ENCODE assay signal across 1 cellular context in the genomic region with DNA sequence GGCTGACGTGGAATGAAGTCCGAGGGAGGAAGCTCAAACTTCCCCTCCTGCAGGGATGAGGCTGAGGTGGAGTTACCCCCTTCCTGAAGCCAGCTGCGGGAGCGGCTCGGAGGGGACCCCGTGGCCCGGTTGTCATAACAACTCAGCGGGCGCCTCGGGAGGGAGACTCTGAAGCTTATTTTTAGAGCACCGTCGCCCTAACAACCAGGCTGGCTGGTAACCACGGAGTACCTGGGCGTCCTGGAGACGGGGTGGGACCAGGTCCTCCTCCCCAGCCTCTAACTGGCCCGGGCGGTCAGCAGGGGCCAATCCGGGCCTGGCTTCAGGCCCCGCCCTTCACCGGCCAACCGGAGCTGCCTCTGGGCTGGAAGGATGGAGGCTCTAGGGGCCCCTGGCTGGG.
TF ChIP-seq lines count a peak whose summit lies in the region.

No MANE protein-coding gene starts in this region.

TF ChIP-seq in HepG2, 621 proteins besides CTCF, POLR2A, EP300 and RAD21:
- no peak for TF ChIP-seq ZNF101 (CRISPR knock-in tag; IDR thresholded peaks at IDR 0.05; ENCODE audit: borderline replicate concordance, low read depth)
- TF ChIP-seq TAF1 (CRISPR knock-in tag; IDR thresholded peaks at IDR 0.05), result no peak
- TF ChIP-seq SRF (IDR thresholded peaks at IDR 0.05; ENCODE audit: low read depth, low read length), result no peak
- TF ChIP-seq CBX2 (IDR thresholded peaks at IDR 0.05; ENCODE audit: low read depth, low read length), result no peak
- no peak for TF ChIP-seq CBX2 (CRISPR knock-in tag; IDR thresholded peaks at IDR 0.05; ENCODE audit: low read depth)
- no peak for TF ChIP-seq TBL1XR1 (IDR thresholded peaks at IDR 0.05; ENCODE audit: borderline replicate concordance, low read length, partially characterized antibody)
- TF ChIP-seq, protein P1, sequence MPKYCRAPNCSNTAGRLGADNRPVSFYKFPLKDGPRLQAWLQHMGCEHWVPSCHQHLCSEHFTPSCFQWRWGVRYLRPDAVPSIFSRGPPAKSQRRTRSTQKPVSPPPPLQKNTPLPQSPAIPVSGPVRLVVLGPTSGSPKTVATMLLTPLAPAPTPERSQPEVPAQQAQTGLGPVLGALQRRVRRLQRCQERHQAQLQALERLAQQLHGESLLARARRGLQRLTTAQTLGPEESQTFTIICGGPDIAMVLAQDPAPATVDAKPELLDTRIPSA (CRISPR knock-in tag; IDR thresholded peaks at IDR 0.05; ENCODE audit: borderline replicate concordance), result no peak
- no peak for TF ChIP-seq ZFP62 (CRISPR knock-in tag; IDR thresholded peaks at IDR 0.05)
- no peak for TF ChIP-seq SOX5 (CRISPR knock-in tag; IDR thresholded peaks at IDR 0.05; ENCODE audit: borderline replicate concordance)
- TF ChIP-seq NCOA2 (CRISPR knock-in tag; IDR thresholded peaks at IDR 0.05), result no peak
- TF ChIP-seq RFX1 (IDR thresholded peaks at IDR 0.05), result peak; percentile 33
- peak; percentile 57 for TF ChIP-seq NFYC (CRISPR knock-in tag; IDR thresholded peaks at IDR 0.05)
- TF ChIP-seq SP2 (CRISPR knock-in tag; IDR thresholded peaks at IDR 0.05), result no peak
- no peak for TF ChIP-seq HDAC1 (CRISPR knock-in tag; IDR thresholded peaks at IDR 0.05)
- TF ChIP-seq NAIF1 (CRISPR knock-in tag; IDR thresholded peaks at IDR 0.05; ENCODE audit: borderline replicate concordance), result no peak
- no peak for TF ChIP-seq ZNF766 (CRISPR knock-in tag; IDR thresholded peaks at IDR 0.05; ENCODE audit: borderline replicate concordance)
- TF ChIP-seq ZNF761 (CRISPR knock-in tag; conservative IDR thresholded peaks at IDR 0.05), result no peak
- TF ChIP-seq NFYB (CRISPR knock-in tag; IDR thresholded peaks at IDR 0.05), result peak; percentile 39; the same call in 1 of the 2 replicates
- TF ChIP-seq ZFYVE20 (CRISPR knock-in tag; IDR thresholded peaks at IDR 0.05; ENCODE audit: borderline replicate concordance, low read depth), result no peak
